In genomic region chr5:160923431-160923830, GRCh38 we compare ENCODE assay signal across 18 cellular contexts.
"Had no signal": no experiment of that assay in that cellular context is flagged by ENCODE, and none has a peak within 500 bp of the region (broad histone marks: within the 10 kb centered on the region; RNA-seq: fewer than 3 reads in every experiment).

No MANE protein-coding gene starts in this region.

- H3K9me3 Mint-ChIP-seq: activated CD4-positive, alpha-beta T cell treated with anti-CD3 and anti-CD28 coated beads, Interleukin-2, amount 10 ng/mL, durations not matched to agents 24 days and 14 days; activated naive CD4-positive, alpha-beta T cell treated with anti-CD3 and anti-CD28 coated beads for 36 hours; activated T-cell treated with anti-CD3 and anti-CD28 coated beads, Interleukin-2, amount 50 U/mL, for 24 hours; activated T-helper 2 cell treated with anti-CD3 and anti-CD28 coated beads, Interferon-gamma antibody, Interleukin-2, Interleukin-4, amounts not matched to agents 10 μg/mL and 5 μg/mL and 100 μg/mL, durations not matched to agents 14 hours and 24 hours and 36 hours; stimulated activated memory B cell treated with anti-CD40 and anti-IgM and Interleukin-4, amounts not matched to agents 10 μg/mL and 1 μg/mL and 100 μg/mL, for 72 hours had no signal

- H3K36me3 ChIP-seq: gastrocnemius medialis, left lung, thoracic aorta had no signal

- H3K27ac ChIP-seq: coronary artery, gastrocnemius medialis, left lung, thoracic aorta had no signal

- H3K27me3 ChIP-seq: gastrocnemius medialis, left lung had no signal

- ATAC-seq: activated CD8-positive, alpha-beta T cell treated with anti-CD3 and anti-CD28 coated beads, Interleukin-2, amount 10 ng/mL, durations not matched to agents 7 days and 5 days; gastrocnemius medialis; sciatic nerve; stimulated activated memory B cell treated with anti-CD40 and anti-IgM and Interleukin-4, amounts not matched to agents 10 μg/mL and 1 μg/mL and 100 μg/mL, for 72 hours had no signal

- H3K27ac Mint-ChIP-seq: activated CD4-positive, alpha-beta T cell treated with anti-CD3 and anti-CD28 coated beads, Interleukin-2, amount 10 ng/mL, durations not matched to agents 24 days and 14 days; activated CD8-positive, alpha-beta T cell treated with anti-CD3 and anti-CD28 coated beads, Interleukin-2, amount 10 ng/mL, durations not matched to agents 7 days and 5 days; activated naive CD4-positive, alpha-beta T cell treated with anti-CD3 and anti-CD28 coated beads for 36 hours; activated T-cell treated with anti-CD3 and anti-CD28 coated beads, Interleukin-2, amount 50 U/mL, for 24 hours; activated T-helper 2 cell treated with anti-CD3 and anti-CD28 coated beads, Interferon-gamma antibody, Interleukin-2, Interleukin-4, amounts not matched to agents 10 μg/mL and 5 μg/mL and 100 μg/mL, durations not matched to agents 14 hours and 24 hours and 36 hours; stimulated activated memory B cell treated with anti-CD40 and anti-IgM and Interleukin-4, amounts not matched to agents 10 μg/mL and 1 μg/mL and 100 μg/mL, for 72 hours had no signal

- DNase-seq: activated CD4-positive, alpha-beta T cell treated with anti-CD3 and anti-CD28 coated beads, Interleukin-2, amount 10 ng/mL, durations not matched to agents 24 days and 14 days; activated CD4-positive, CD25-positive, alpha-beta regulatory T cell; activated CD8-positive, alpha-beta T cell treated with anti-CD3 and anti-CD28 coated beads, Interleukin-2, amount 10 ng/mL, durations not matched to agents 7 days and 5 days; activated naive CD4-positive, alpha-beta T cell treated with anti-CD3 and anti-CD28 coated beads for 36 hours; activated T-cell treated with anti-CD3 and anti-CD28 coated beads, Interleukin-2, amount 50 U/mL, for 24 hours; gastrocnemius medialis; head of caudate nucleus; naive B cell; stimulated activated CD4-positive, alpha-beta T cell treated with anti-CD3 and anti-CD28 coated beads, Interleukin-4, amount 100 ng/mL, for 4 hours had no signal

- H3K4me3 Mint-ChIP-seq: activated CD4-positive, alpha-beta T cell treated with anti-CD3 and anti-CD28 coated beads, Interleukin-2, amount 10 ng/mL, durations not matched to agents 24 days and 14 days; activated CD8-positive, alpha-beta T cell treated with anti-CD3 and anti-CD28 coated beads, Interleukin-2, amount 10 ng/mL, durations not matched to agents 7 days and 5 days; activated naive CD4-positive, alpha-beta T cell treated with anti-CD3 and anti-CD28 coated beads for 36 hours; activated T-cell treated with anti-CD3 and anti-CD28 coated beads, Interleukin-2, amount 50 U/mL, for 24 hours; central memory CD8-positive, alpha-beta T cell; naive B cell; neural crest cell; stimulated activated memory B cell treated with anti-CD40 and anti-IgM and Interleukin-4, amounts not matched to agents 10 μg/mL and 1 μg/mL and 100 μg/mL, for 72 hours had no signal

- H3K4me3 ChIP-seq: coronary artery, gastrocnemius medialis, left lung, thoracic aorta had no signal

- H3K36me3 Mint-ChIP-seq: naive B cell; stimulated activated memory B cell treated with anti-CD40 and anti-IgM and Interleukin-4, amounts not matched to agents 10 μg/mL and 1 μg/mL and 100 μg/mL, for 72 hours had no signal

- H3K4me1 Mint-ChIP-seq: activated CD4-positive, alpha-beta T cell treated with anti-CD3 and anti-CD28 coated beads, Interleukin-2, amount 10 ng/mL, durations not matched to agents 24 days and 14 days; central memory CD8-positive, alpha-beta T cell; naive B cell; stimulated activated memory B cell treated with anti-CD40 and anti-IgM and Interleukin-4, amounts not matched to agents 10 μg/mL and 1 μg/mL and 100 μg/mL, for 72 hours had no signal

- FAIRE-seq: TTC549 had no signal

- H3K27me3 Mint-ChIP-seq: activated CD4-positive, alpha-beta T cell treated with anti-CD3 and anti-CD28 coated beads, Interleukin-2, amount 10 ng/mL, durations not matched to agents 24 days and 14 days; activated T-cell treated with anti-CD3 and anti-CD28 coated beads, Interleukin-2, amount 50 U/mL, for 24 hours; stimulated activated memory B cell treated with anti-CD40 and anti-IgM and Interleukin-4, amounts not matched to agents 10 μg/mL and 1 μg/mL and 100 μg/mL, for 72 hours had no signal

- H3K9me3 ChIP-seq: gastrocnemius medialis, left lung, thoracic aorta had no signal
